Comparison of ENCODE assay signal across 20 cellular contexts in genomic region chr9:125524522-125524921, GRCh38.
DNase-seq lines count a peak whose midpoint lies in the region; ATAC-seq and TF ChIP-seq lines count a peak whose summit lies in the region.
"Had no signal": no experiment of that assay in that cellular context is flagged by ENCODE, and none has a peak within 500 bp of the region (broad histone marks: within the 10 kb centered on the region; RNA-seq: fewer than 3 reads in every experiment).

No MANE protein-coding gene starts in this region.

- H3K4me1 ChIP-seq in left ventricle myocardium inferior (peaks cover 53% of the 10 kb centered on the region), right atrium auricular region (peaks cover 0 to 9% of the 10 kb centered on the region in 2 donors), tibial nerve (peaks cover 0 to 3% (median 1%) of the 10 kb centered on the region in 4 donors), esophagus squamous epithelium (peaks cover 13 to 52% (median 17%) of the 10 kb centered on the region in 3 donors)

- TF ChIP-seq CTCF in left ventricle myocardium inferior (IDR thresholded peaks at IDR 0.05; ENCODE audit: borderline replicate concordance), result no peak
- no peak for TF ChIP-seq CTCF in right atrium auricular region (IDR thresholded peaks at IDR 0.05)
- TF ChIP-seq CTCF in choroid plexus epithelial cell (conservative IDR thresholded peaks at IDR 0.05; ENCODE audit: low read depth, low read length), result no peak
- TF ChIP-seq CTCF in tibial nerve (IDR thresholded peaks at IDR 0.05), result no peak
- TF ChIP-seq CTCF in esophagus squamous epithelium (IDR thresholded peaks at IDR 0.05), result no peak

- TF ChIP-seq EP300 in tibial nerve (IDR thresholded peaks at IDR 0.05), result no peak

- H3K9me3 ChIP-seq in left ventricle myocardium inferior (replicated peaks) (no peaks in the 10 kb centered on the region), right atrium auricular region (no peaks in the 10 kb centered on the region), tibial nerve (no peaks in the 10 kb centered on the region), esophagus squamous epithelium (no peaks in the 10 kb centered on the region)
- H3K9me3 ChIP-seq: heart right ventricle, upper lobe of right lung had no signal

- ATAC-seq in stimulated activated memory B cell treated with anti-CD40 and anti-IgM and Interleukin-4, amounts not matched to agents 10 μg/mL and 1 μg/mL and 100 μg/mL, for 72 hours, result no peak
- ATAC-seq: heart right ventricle, K562, natural killer cell, right cardiac atrium, upper lobe of right lung had no signal

- H3K36me3 Mint-ChIP-seq in stimulated activated memory B cell treated with anti-CD40 and anti-IgM and Interleukin-4, amounts not matched to agents 10 μg/mL and 1 μg/mL and 100 μg/mL, for 72 hours, result peaks cover 42% of the 10 kb centered on the region
- H3K36me3 Mint-ChIP-seq: natural killer cell had no signal

- H3K36me3 ChIP-seq in left ventricle myocardium inferior (no peaks in the 10 kb centered on the region), right atrium auricular region (no peaks in the 10 kb centered on the region), tibial nerve (peaks cover 0 to 8% (median 0%) of the 10 kb centered on the region in 3 donors), esophagus squamous epithelium (peaks cover 0 to 6% (median 0%) of the 10 kb centered on the region in 3 donors)
- H3K36me3 ChIP-seq: upper lobe of right lung had no signal

- TF ChIP-seq POLR2A in tibial nerve (IDR thresholded peaks at IDR 0.05), result no peak
- TF ChIP-seq POLR2A in esophagus squamous epithelium (IDR thresholded peaks at IDR 0.05), result no peak

- no peak overlapping the region for H3K4me3 Mint-ChIP-seq in stimulated activated memory B cell treated with anti-CD40 and anti-IgM and Interleukin-4, amounts not matched to agents 10 μg/mL and 1 μg/mL and 100 μg/mL, for 72 hours
- H3K4me3 Mint-ChIP-seq: activated naive CD4-positive, alpha-beta T cell treated with anti-CD3 and anti-CD28 coated beads for 36 hours had no signal

- H3K27me3 ChIP-seq in left ventricle myocardium inferior (ENCODE audit: low read depth), result no peaks in the 10 kb centered on the region
- H3K27me3 ChIP-seq in right atrium auricular region, result no peaks in the 10 kb centered on the region
- H3K27me3 ChIP-seq in tibial nerve, result no peaks in the 10 kb centered on the region
- no peaks in the 10 kb centered on the region for H3K27me3 ChIP-seq in esophagus squamous epithelium
- H3K27me3 ChIP-seq: heart right ventricle, upper lobe of right lung had no signal

- no peak overlapping the region for H3K27ac Mint-ChIP-seq in stimulated activated memory B cell treated with anti-CD40 and anti-IgM and Interleukin-4, amounts not matched to agents 10 μg/mL and 1 μg/mL and 100 μg/mL, for 72 hours
- H3K27ac Mint-ChIP-seq: activated naive CD4-positive, alpha-beta T cell treated with anti-CD3 and anti-CD28 coated beads for 36 hours had no signal

- no peak overlapping the region for H3K4me3 ChIP-seq in left ventricle myocardium inferior
- H3K4me3 ChIP-seq in right atrium auricular region, result no peak overlapping the region
- no peak overlapping the region for H3K4me3 ChIP-seq in choroid plexus epithelial cell (ENCODE audit: low read depth, low read length)
- H3K4me3 ChIP-seq in tibial nerve, result no peak overlapping the region
- H3K4me3 ChIP-seq in esophagus squamous epithelium, result no peak overlapping the region
- H3K4me3 ChIP-seq: heart right ventricle, K562, upper lobe of right lung had no signal

- H3K27me3 Mint-ChIP-seq in stimulated activated memory B cell treated with anti-CD40 and anti-IgM and Interleukin-4, amounts not matched to agents 10 μg/mL and 1 μg/mL and 100 μg/mL, for 72 hours, result no peaks in the 10 kb centered on the region

- no peak for DNase-seq in left ventricle myocardium inferior
- DNase-seq in right atrium auricular region (ENCODE audit: low spot score), result no peak
- peak; percentile 59 for DNase-seq in choroid plexus epithelial cell (ENCODE audit: low read depth)
- peak; percentile 68 for DNase-seq in islet precursor cell
- no peak for DNase-seq in tibial nerve (ENCODE audit: low spot score in 2 of 2)
- DNase-seq in esophagus squamous epithelium (lab: John Stamatoyannopoulos, UW), result no peak
- no peak for DNase-seq in DMS114 treated with DMSO at 0.1 percent for 48 hours (lab: John Stamatoyannopoulos, UW; ENCODE audit: unreplicated experiment)
- DNase-seq: ACHN; activated naive CD4-positive, alpha-beta T cell treated with anti-CD3 and anti-CD28 coated beads for 36 hours; erythroblast; heart right ventricle; natural killer cell; NCI-H1105; NCI-H2227 treated with DMSO at 0.1 percent for 48 hours; right cardiac atrium; stimulated activated CD4-positive, alpha-beta T cell treated with anti-CD3 and anti-CD28 coated beads, Interleukin-4, amount 100 ng/mL, for 1 hour; upper lobe of right lung had no signal

- H3K27ac ChIP-seq in left ventricle myocardium inferior (replicated peaks) (peak overlapping the region; percentile 76), right atrium auricular region (no peak overlapping the region), tibial nerve (no peak overlapping the region), esophagus squamous epithelium (no peak overlapping the region)
- H3K27ac ChIP-seq: upper lobe of right lung, VCaP had no signal

- no peaks in the 10 kb centered on the region for H3K9me3 Mint-ChIP-seq in stimulated activated memory B cell treated with anti-CD40 and anti-IgM and Interleukin-4, amounts not matched to agents 10 μg/mL and 1 μg/mL and 100 μg/mL, for 72 hours
- H3K9me3 Mint-ChIP-seq: activated naive CD4-positive, alpha-beta T cell treated with anti-CD3 and anti-CD28 coated beads for 36 hours; natural killer cell had no signal

- WGBS in tibial nerve, 2 donors, result 81 to 84% methylated on average over 2 of the region's 2 CpGs
- 85 to 89% methylated on average over 2 of the region's 2 CpGs for WGBS in esophagus squamous epithelium, 2 donors

- peaks cover 53% of the 10 kb centered on the region for H3K4me1 Mint-ChIP-seq in stimulated activated memory B cell treated with anti-CD40 and anti-IgM and Interleukin-4, amounts not matched to agents 10 μg/mL and 1 μg/mL and 100 μg/mL, for 72 hours

- intact Hi-C loops in left ventricle myocardium inferior (cut with micrococcal nuclease) (no loop called here), esophagus squamous epithelium (cut with DNase I) (no loop called here)

Comparison
In these comparisons a context has a peak if more than half of its experiments do, and no peak if none do; other contexts are left out.
1. DNase-seq: peak in choroid plexus epithelial cell (single experiment) and islet precursor cell (single experiment); none in left ventricle myocardium inferior (single experiment), right atrium auricular region (single experiment), tibial nerve (0 of 2), esophagus squamous epithelium (single experiment) and DMS114 treated with DMSO at 0.1 percent for 48 hours (single experiment).